Comparison of ENCODE assay signal across 21 cellular contexts in genomic region chr12:51867796-51868428, GRCh38. TPM values are rescaled to one million over a fixed set of nuclear protein-coding genes. Genes with fewer than 3 reads are reported as not detected.
DNase-seq lines count a peak whose midpoint lies in the region; ATAC-seq and TF ChIP-seq lines count a peak whose summit lies in the region.
"Had no signal": no experiment of that assay in that cellular context is flagged by ENCODE, and none has a peak within 500 bp of the region (broad histone marks: within the 10 kb centered on the region; RNA-seq: fewer than 3 reads in every experiment).

No MANE protein-coding gene starts in this region.

- intact Hi-C loops in CD8-positive, alpha-beta T cell (cut with DNase I, micrococcal nuclease) = no loop called here
- intact Hi-C loops in activated T-helper 1 cell treated with anti-CD3 and anti-CD28 coated beads, Interleukin-12 subunit alpha, Interleukin-12 subunit beta, Interleukin-2, Interleukin-4 antibody, amounts not matched to agents 30 ng/mL and 10 ng/mL and 1 ng/mL, durations not matched to agents 14 hours and 24 hours and 36 hours (cut with micrococcal nuclease) = no loop called here

- H3K27me3 Mint-ChIP-seq in CD8-positive, alpha-beta T cell (ENCODE audit: low read depth) = peaks cover 57% of the 10 kb centered on the region
- peaks cover 73% of the 10 kb centered on the region for H3K27me3 Mint-ChIP-seq in activated T-helper 1 cell treated with anti-CD3 and anti-CD28 coated beads, Interleukin-12 subunit alpha, Interleukin-12 subunit beta, Interleukin-2, Interleukin-4 antibody, amounts not matched to agents 30 ng/mL and 10 ng/mL and 1 ng/mL, durations not matched to agents 14 hours and 24 hours and 36 hours (ENCODE audit: insufficient read depth)

- peaks cover 19% of the 10 kb centered on the region for H3K4me1 ChIP-seq in CD8-positive, alpha-beta T cell (ENCODE audit: insufficient read depth, low read length)
- peaks cover 38% of the 10 kb centered on the region for H3K4me1 ChIP-seq in NT2/D1 (ENCODE audit: insufficient read depth, insufficient read length)
- peaks cover 12% of the 10 kb centered on the region for H3K4me1 ChIP-seq in osteoblast (ENCODE audit: insufficient read depth, low read length)

- no peak overlapping the region for H2AFZ ChIP-seq in osteoblast (ENCODE audit: low read length)

- POLR2A ChIA-PET in CD8-positive, alpha-beta T cell (lab: Charles Lee) = no interaction called here

- H3K79me2 ChIP-seq in osteoblast (ENCODE audit: insufficient read depth, low read length) = no peaks in the 10 kb centered on the region

- H3K4me3 Mint-ChIP-seq in CD8-positive, alpha-beta T cell = peak overlapping the region; percentile 61
- H3K4me3 Mint-ChIP-seq in activated T-helper 1 cell treated with anti-CD3 and anti-CD28 coated beads, Interleukin-12 subunit alpha, Interleukin-12 subunit beta, Interleukin-2, Interleukin-4 antibody, amounts not matched to agents 30 ng/mL and 10 ng/mL and 1 ng/mL, durations not matched to agents 14 hours and 24 hours and 36 hours = no peak overlapping the region
- H3K4me3 Mint-ChIP-seq: activated CD4-positive, alpha-beta memory T cell treated with anti-CD3 and anti-CD28 coated beads, Interleukin-2, amount 10 ng/mL, durations not matched to agents 7 days and 5 days had no signal

- no peak overlapping the region for H3K4me2 ChIP-seq in osteoblast (ENCODE audit: insufficient read depth, low read length)

- no peak for DNase-seq in CD8-positive, alpha-beta T cell
- DNase-seq in NT2/D1 (ENCODE audit: low read depth, low spot score) = no peak
- peak; percentile 57 for DNase-seq in islet precursor cell
- peak; percentile 69 for DNase-seq in osteoblast (ENCODE audit: insufficient read length, low spot score, missing footprints)
- no peak for DNase-seq in GM19238 (ENCODE audit: insufficient read length, low spot score)
- no peak for DNase-seq in activated T-helper 1 cell treated with anti-CD3 and anti-CD28 coated beads, Interleukin-12 subunit alpha, Interleukin-12 subunit beta, Interleukin-2, Interleukin-4 antibody, amounts not matched to agents 30 ng/mL and 10 ng/mL and 1 ng/mL, durations not matched to agents 14 hours and 24 hours and 36 hours (ENCODE audit: low spot score)
- DNase-seq in NCI-H1092 treated with DMSO at 0.1 percent for 48 hours (lab: John Stamatoyannopoulos, UW) = no peak
- DNase-seq in OCI-M2 (lab: John Stamatoyannopoulos, UW; ENCODE audit: unreplicated experiment) = no peak
- DNase-seq: activated CD4-positive, alpha-beta memory T cell treated with anti-CD3 and anti-CD28 coated beads, Interleukin-2, amount 10 ng/mL, durations not matched to agents 7 days and 5 days; activated CD4-positive, CD25-positive, alpha-beta regulatory T cell; activated naive CD4-positive, alpha-beta T cell treated with anti-CD3 and anti-CD28 coated beads, Interleukin-2, amount 50 U/mL, for 16 hours; CD4-positive, alpha-beta memory T cell; effector CD4-positive, alpha-beta T cell; Kasumi-1; NCI-H187 treated with DMSO at 0.1 percent for 48 hours; NCI-H774 had no signal

- no peaks in the 10 kb centered on the region for H4K20me1 ChIP-seq in osteoblast (ENCODE audit: insufficient read depth, low read length)

- ATAC-seq in CD8-positive, alpha-beta T cell = no peak

- H3K27me3 ChIP-seq in CD8-positive, alpha-beta T cell (ENCODE audit: insufficient read depth, low read length) = peaks cover 30% of the 10 kb centered on the region
- H3K27me3 ChIP-seq in NT2/D1 (ENCODE audit: insufficient read depth, insufficient read length) = peaks cover 28% of the 10 kb centered on the region
- peaks cover 21% of the 10 kb centered on the region for H3K27me3 ChIP-seq in osteoblast (ENCODE audit: insufficient read depth, low read length)

- no peak overlapping the region for H3K27ac ChIP-seq in CD8-positive, alpha-beta T cell (ENCODE audit: low read depth, low read length)
- no peak overlapping the region for H3K27ac ChIP-seq in osteoblast (ENCODE audit: low read depth, low read length)

- H3K9me3 Mint-ChIP-seq in CD8-positive, alpha-beta T cell = no peaks in the 10 kb centered on the region
- H3K9me3 Mint-ChIP-seq in activated T-helper 1 cell treated with anti-CD3 and anti-CD28 coated beads, Interleukin-12 subunit alpha, Interleukin-12 subunit beta, Interleukin-2, Interleukin-4 antibody, amounts not matched to agents 30 ng/mL and 10 ng/mL and 1 ng/mL, durations not matched to agents 14 hours and 24 hours and 36 hours = no peaks in the 10 kb centered on the region
- H3K9me3 Mint-ChIP-seq: activated CD4-positive, alpha-beta memory T cell treated with anti-CD3 and anti-CD28 coated beads, Interleukin-2, amount 10 ng/mL, durations not matched to agents 7 days and 5 days had no signal

- H3K36me3 Mint-ChIP-seq in CD8-positive, alpha-beta T cell = no peaks in the 10 kb centered on the region
- no peaks in the 10 kb centered on the region for H3K36me3 Mint-ChIP-seq in activated T-helper 1 cell treated with anti-CD3 and anti-CD28 coated beads, Interleukin-12 subunit alpha, Interleukin-12 subunit beta, Interleukin-2, Interleukin-4 antibody, amounts not matched to agents 30 ng/mL and 10 ng/mL and 1 ng/mL, durations not matched to agents 14 hours and 24 hours and 36 hours (ENCODE audit: low read depth)
- H3K36me3 Mint-ChIP-seq: CD4-positive, alpha-beta memory T cell had no signal

- H3K9ac ChIP-seq in NT2/D1 (ENCODE audit: insufficient read length, low read depth) = peak overlapping the region; percentile 96

- no peak overlapping the region for H3K27ac Mint-ChIP-seq in CD8-positive, alpha-beta T cell
- H3K27ac Mint-ChIP-seq in activated T-helper 1 cell treated with anti-CD3 and anti-CD28 coated beads, Interleukin-12 subunit alpha, Interleukin-12 subunit beta, Interleukin-2, Interleukin-4 antibody, amounts not matched to agents 30 ng/mL and 10 ng/mL and 1 ng/mL, durations not matched to agents 14 hours and 24 hours and 36 hours = no peak overlapping the region
- H3K27ac Mint-ChIP-seq: activated CD4-positive, alpha-beta memory T cell treated with anti-CD3 and anti-CD28 coated beads, Interleukin-2, amount 10 ng/mL, durations not matched to agents 7 days and 5 days had no signal

- TF ChIP-seq CTCF in CD8-positive, alpha-beta T cell (IDR thresholded peaks at IDR 0.05) = no peak
- no peak for TF ChIP-seq CTCF in osteoblast (IDR thresholded peaks at IDR 0.05; ENCODE audit: extremely low read depth, low read depth, low read length)

- H3K36me3 ChIP-seq in CD8-positive, alpha-beta T cell (ENCODE audit: insufficient read depth, low read length) = no peaks in the 10 kb centered on the region
- no peaks in the 10 kb centered on the region for H3K36me3 ChIP-seq in NT2/D1 (ENCODE audit: insufficient read depth, insufficient read length, low read length)
- H3K36me3 ChIP-seq in osteoblast (ENCODE audit: insufficient read depth, low read length) = no peaks in the 10 kb centered on the region

- H3K4me3 ChIP-seq in CD8-positive, alpha-beta T cell (ENCODE audit: low read depth, low read length) = no peak overlapping the region
- H3K4me3 ChIP-seq in NT2/D1 (ENCODE audit: insufficient read length, low read depth) (no peak overlapping the region), osteoblast (ENCODE audit: insufficient read depth, low read length) (no peak overlapping the region)

- no peaks in the 10 kb centered on the region for H3K9me3 ChIP-seq in CD8-positive, alpha-beta T cell (ENCODE audit: low read length)
- H3K9me3 ChIP-seq in NT2/D1 (ENCODE audit: insufficient read depth, low read length) (no peaks in the 10 kb centered on the region), osteoblast (ENCODE audit: low read depth, low read length) (no peaks in the 10 kb centered on the region)

- peaks cover 23% of the 10 kb centered on the region for H3K4me1 Mint-ChIP-seq in CD8-positive, alpha-beta T cell (ENCODE audit: low read depth)
- peaks cover 7% of the 10 kb centered on the region for H3K4me1 Mint-ChIP-seq in activated T-helper 1 cell treated with anti-CD3 and anti-CD28 coated beads, Interleukin-12 subunit alpha, Interleukin-12 subunit beta, Interleukin-2, Interleukin-4 antibody, amounts not matched to agents 30 ng/mL and 10 ng/mL and 1 ng/mL, durations not matched to agents 14 hours and 24 hours and 36 hours (ENCODE audit: low read depth)

- CTCF ChIA-PET in CD8-positive, alpha-beta T cell (lab: Charles Lee) = interaction anchor here (1.0 kb wide), 1 partner anchor 47 kb away, joined by 3 read pairs; no protein-coding TSS in a partner anchor

RNA-seq across cellular contexts. Expression of gene FIGNL2, which starts 19.4 kb away (rescaled TPM):
- total RNA-seq in CD8-positive, alpha-beta T cell = 1 to 10 TPM; 1.5 to 1.9 TPM
- 0.29 and 0.36 TPM in 2 replicates for total RNA-seq in osteoblast
- total RNA-seq in activated T-helper 1 cell treated with anti-CD3 and anti-CD28 coated beads, Interleukin-12 subunit alpha, Interleukin-12 subunit beta, Interleukin-2, Interleukin-4 antibody, amounts not matched to agents 30 ng/mL and 10 ng/mL and 1 ng/mL, durations not matched to agents 14 hours and 24 hours and 36 hours = 0.15 and 0.18 TPM in 2 replicates

RNA-seq across cellular contexts. Expression of gene ANKRD33, which starts 20.0 kb away (rescaled TPM):
- not detected for total RNA-seq in CD8-positive, alpha-beta T cell
- not detected in 2 replicates for total RNA-seq in osteoblast
- not detected in 2 replicates for total RNA-seq in activated T-helper 1 cell treated with anti-CD3 and anti-CD28 coated beads, Interleukin-12 subunit alpha, Interleukin-12 subunit beta, Interleukin-2, Interleukin-4 antibody, amounts not matched to agents 30 ng/mL and 10 ng/mL and 1 ng/mL, durations not matched to agents 14 hours and 24 hours and 36 hours
- total RNA-seq: activated CD4-positive, alpha-beta memory T cell treated with anti-CD3 and anti-CD28 coated beads, Interleukin-2, amount 10 ng/mL, durations not matched to agents 7 days and 5 days; CD4-positive, alpha-beta memory T cell; esophagus mucosa; frontal cortex; kidney epithelial cell; lung microvascular endothelial cell; temporal lobe had no signal

RNA-seq across cellular contexts. Expression of gene ACVRL1, which starts 39.4 kb away (rescaled TPM):
- not detected for total RNA-seq in CD8-positive, alpha-beta T cell
- 9.8 and 11.5 TPM in 2 replicates for total RNA-seq in osteoblast
- total RNA-seq in activated T-helper 1 cell treated with anti-CD3 and anti-CD28 coated beads, Interleukin-12 subunit alpha, Interleukin-12 subunit beta, Interleukin-2, Interleukin-4 antibody, amounts not matched to agents 30 ng/mL and 10 ng/mL and 1 ng/mL, durations not matched to agents 14 hours and 24 hours and 36 hours = not detected in 2 replicates
- total RNA-seq: activated CD4-positive, alpha-beta memory T cell treated with anti-CD3 and anti-CD28 coated beads, Interleukin-2, amount 10 ng/mL, durations not matched to agents 7 days and 5 days had no signal

Comparison
In these comparisons a context has a peak if more than half of its experiments do, and no peak if none do; other contexts are left out.
1. DNase-seq: peak in islet precursor cell (single experiment) and osteoblast (single experiment); none in CD8-positive, alpha-beta T cell (0 of 7), NT2/D1 (single experiment), GM19238 (single experiment), activated T-helper 1 cell treated with anti-CD3 and anti-CD28 coated beads, Interleukin-12 subunit alpha, Interleukin-12 subunit beta, Interleukin-2, Interleukin-4 antibody, amounts not matched to agents 30 ng/mL and 10 ng/mL and 1 ng/mL, durations not matched to agents 14 hours and 24 hours and 36 hours (single experiment), NCI-H1092 treated with DMSO at 0.1 percent for 48 hours (single experiment) and OCI-M2 (single experiment).
2. RNA of gene ACVRL1, which starts 39.4 kb away (total RNA-seq): 9.8 to 11.5 TPM in osteoblast; not detected in CD8-positive, alpha-beta T cell and not detected in activated T-helper 1 cell treated with anti-CD3 and anti-CD28 coated beads, Interleukin-12 subunit alpha, Interleukin-12 subunit beta, Interleukin-2, Interleukin-4 antibody, amounts not matched to agents 30 ng/mL and 10 ng/mL and 1 ng/mL, durations not matched to agents 14 hours and 24 hours and 36 hours; every median in the first group is over 10 times any median in the second.